ENCODE assay signal across 24 cellular contexts in the genomic region with DNA sequence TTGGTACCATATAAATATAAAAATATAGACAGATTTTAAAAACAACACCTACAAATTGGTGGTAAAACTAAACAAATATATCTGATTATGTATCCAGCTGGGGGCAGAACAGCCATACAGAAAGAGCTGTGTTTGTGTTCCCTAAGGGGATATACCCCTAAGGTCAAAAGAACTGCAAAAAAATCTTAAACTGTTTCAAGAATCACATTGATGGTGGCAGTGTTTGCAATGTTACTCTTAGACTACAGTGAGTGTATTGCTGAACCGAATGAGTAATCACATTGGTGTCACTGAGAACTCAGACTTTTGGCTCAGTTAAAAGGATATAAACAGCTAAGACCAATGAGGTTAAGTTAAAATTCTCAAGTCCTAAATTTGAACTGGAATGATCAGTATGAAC. TPM values are rescaled to one million over a fixed set of nuclear protein-coding genes. Genes with fewer than 3 reads are reported as not detected.
DNase-seq lines count a peak whose midpoint lies in the region; ATAC-seq and TF ChIP-seq lines count a peak whose summit lies in the region.
"Had no signal": no experiment of that assay in that cellular context is flagged by ENCODE, and none has a peak within 500 bp of the region (broad histone marks: within the 10 kb centered on the region; RNA-seq: fewer than 3 reads in every experiment).

No MANE protein-coding gene starts in this region.

- peaks cover 13% of the 10 kb centered on the region; the same call in 1 of the 2 replicates for H3K4me1 ChIP-seq in HEK293 (ENCODE audit: control insufficient read depth, insufficient read depth, low read length)
- H3K4me1 ChIP-seq: body of pancreas, esophagus squamous epithelium, pancreas, upper lobe of right lung had no signal

- peaks cover 38% of the 10 kb centered on the region for H3K36me3 Mint-ChIP-seq in activated naive CD8-positive, alpha-beta T cell treated with anti-CD3 and anti-CD28 coated beads for 36 hours

- no peaks in the 10 kb centered on the region for H3K27me3 Mint-ChIP-seq in activated naive CD8-positive, alpha-beta T cell treated with anti-CD3 and anti-CD28 coated beads for 36 hours

- no peaks in the 10 kb centered on the region for H3K9me3 ChIP-seq in HEK293 (ENCODE audit: control insufficient read depth, insufficient read depth, low read depth, low read length)
- H3K9me3 ChIP-seq: body of pancreas, esophagus squamous epithelium, pancreas, upper lobe of right lung had no signal

- no peaks in the 10 kb centered on the region for H3K9me3 Mint-ChIP-seq in activated naive CD8-positive, alpha-beta T cell treated with anti-CD3 and anti-CD28 coated beads for 36 hours
- H3K9me3 Mint-ChIP-seq: T-helper 2 cell treated with Interferon-gamma antibody and Interleukin-4, amounts not matched to agents 5 μg/mL and 100 μg/mL, for 36 hours had no signal

- CTCF ChIA-PET in HEK293 (lab: Yijun Ruan, JAX) = interaction anchor here (1.2 kb wide), 1 partner anchor 32 kb away, joined by 3 read pairs; no protein-coding TSS in a partner anchor

- no peak for ATAC-seq in HG02884 (IDR thresholded peaks at IDR 0.05; ENCODE audit: unreplicated experiment)
- ATAC-seq in GM18861 (IDR thresholded peaks at IDR 0.05; ENCODE audit: unreplicated experiment) = no peak
- ATAC-seq: activated CD4-positive, CD25-positive, alpha-beta regulatory T cell treated with anti-CD3 and anti-CD28 coated beads, Interleukin-2, amount 50 U/mL, for 24 hours; body of pancreas; left colon; pancreas; upper lobe of right lung had no signal

- peaks cover 0 to 21% of the 10 kb centered on the region in 2 experiments; a peak in 2 of 3 replicates for H3K36me3 ChIP-seq in HEK293 (ENCODE audit: control insufficient read depth in 2 of 2, insufficient read depth in 1 of 2, low read length in 2 of 2)
- H3K36me3 ChIP-seq: esophagus squamous epithelium, pancreas, upper lobe of right lung had no signal

- no peak overlapping the region for H3K27ac ChIP-seq in HEK293 (ENCODE audit: extremely low read depth, low read depth, low read length)
- H3K27ac ChIP-seq: body of pancreas, dorsolateral prefrontal cortex, esophagus squamous epithelium, pancreas, upper lobe of right lung had no signal

- TF ChIP-seq CTCF in HEK293 (tag by site-specific recombination; IDR thresholded peaks at IDR 0.05) = no peak

- DNase-seq in AG08395 (ENCODE audit: low spot score) (peak; percentile 78), brain pericyte (ENCODE audit: low read depth, low spot score) (peak; percentile 24), iris pigment epithelial cell (ENCODE audit: low read depth) (peak; percentile 83), A172 (ENCODE audit: low spot score) (no peak)
- no peak for DNase-seq in activated naive CD8-positive, alpha-beta T cell treated with anti-CD3 and anti-CD28 coated beads for 36 hours
- DNase-seq: activated gamma-delta T cell; body of pancreas; dorsolateral prefrontal cortex; esophagus squamous epithelium; GF-D8; GOT3; left colon; MM.1S; NCI-H187; pancreas; SIG-M5; stimulated activated CD4-positive, alpha-beta T cell treated with anti-CD3 and anti-CD28 coated beads, Interleukin-12 subunit alpha, Interleukin-12 subunit beta, amount 100 ng/mL, for 4 hours; stimulated activated naive CD4-positive, alpha-beta T cell treated with Interleukin-2 at 50 U/mL for 16 hours; upper lobe of right lung had no signal

- H3K4me1 Mint-ChIP-seq in activated naive CD8-positive, alpha-beta T cell treated with anti-CD3 and anti-CD28 coated beads for 36 hours = peaks cover 21% of the 10 kb centered on the region

- H3K4me3 Mint-ChIP-seq in activated naive CD8-positive, alpha-beta T cell treated with anti-CD3 and anti-CD28 coated beads for 36 hours = no peak overlapping the region
- H3K4me3 Mint-ChIP-seq: T-helper 2 cell treated with Interferon-gamma antibody and Interleukin-4, amounts not matched to agents 5 μg/mL and 100 μg/mL, for 36 hours had no signal

- no peak overlapping the region for H3K4me3 ChIP-seq in HEK293 (ENCODE audit: low read depth, low read length)
- H3K4me3 ChIP-seq: body of pancreas, dorsolateral prefrontal cortex, esophagus squamous epithelium, pancreas, upper lobe of right lung had no signal

- POLR2A ChIA-PET in HEK293 (lab: Yijun Ruan, JAX) = no interaction called here

- H3K27ac Mint-ChIP-seq in activated naive CD8-positive, alpha-beta T cell treated with anti-CD3 and anti-CD28 coated beads for 36 hours = no peak overlapping the region
- H3K27ac Mint-ChIP-seq: T-helper 2 cell treated with Interferon-gamma antibody and Interleukin-4, amounts not matched to agents 5 μg/mL and 100 μg/mL, for 36 hours had no signal

TF ChIP-seq in HEK293, 187 proteins besides CTCF, POLR2A, EP300 and RAD21:
- TF ChIP-seq ZNF610 (tag by site-specific recombination; IDR thresholded peaks at IDR 0.05; ENCODE audit: borderline replicate concordance) = no peak
- TF ChIP-seq ZNF596 (tag by site-specific recombination; IDR thresholded peaks at IDR 0.05) = no peak
- TF ChIP-seq, protein P1, sequence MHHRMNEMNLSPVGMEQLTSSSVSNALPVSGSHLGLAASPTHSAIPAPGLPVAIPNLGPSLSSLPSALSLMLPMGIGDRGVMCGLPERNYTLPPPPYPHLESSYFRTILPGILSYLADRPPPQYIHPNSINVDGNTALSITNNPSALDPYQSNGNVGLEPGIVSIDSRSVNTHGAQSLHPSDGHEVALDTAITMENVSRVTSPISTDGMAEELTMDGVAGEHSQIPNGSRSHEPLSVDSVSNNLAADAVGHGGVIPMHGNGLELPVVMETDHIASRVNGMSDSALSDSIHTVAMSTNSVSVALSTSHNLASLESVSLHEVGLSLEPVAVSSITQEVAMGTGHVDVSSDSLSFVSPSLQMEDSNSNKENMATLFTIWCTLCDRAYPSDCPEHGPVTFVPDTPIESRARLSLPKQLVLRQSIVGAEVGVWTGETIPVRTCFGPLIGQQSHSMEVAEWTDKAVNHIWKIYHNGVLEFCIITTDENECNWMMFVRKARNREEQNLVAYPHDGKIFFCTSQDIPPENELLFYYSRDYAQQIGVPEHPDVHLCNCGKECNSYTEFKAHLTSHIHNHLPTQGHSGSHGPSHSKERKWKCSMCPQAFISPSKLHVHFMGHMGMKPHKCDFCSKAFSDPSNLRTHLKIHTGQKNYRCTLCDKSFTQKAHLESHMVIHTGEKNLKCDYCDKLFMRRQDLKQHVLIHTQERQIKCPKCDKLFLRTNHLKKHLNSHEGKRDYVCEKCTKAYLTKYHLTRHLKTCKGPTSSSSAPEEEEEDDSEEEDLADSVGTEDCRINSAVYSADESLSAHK (tag by site-specific recombination; IDR thresholded peaks at IDR 0.05) = peak; percentile 58
- no peak for TF ChIP-seq ZNF394 (tag by site-specific recombination; IDR thresholded peaks at IDR 0.05; ENCODE audit: borderline replicate concordance)
- no peak for TF ChIP-seq MYNN (tag by site-specific recombination; IDR thresholded peaks at IDR 0.05; ENCODE audit: borderline replicate concordance)

RNA-seq across cellular contexts. Expression of a gene that starts 27.1 kb away (rescaled TPM):
- total RNA-seq in A172 (2014; rRNA removed; shearing (Covaris generic)) = 2.2 and 4.4 TPM in 2 replicates
- total RNA-seq in activated naive CD8-positive, alpha-beta T cell treated with anti-CD3 and anti-CD28 coated beads for 36 hours = under 1 TPM; 0.72 to 0.74 TPM

Comparison
In these comparisons a context has a peak if more than half of its experiments do, and no peak if none do; other contexts are left out.
1. DNase-seq: peak in AG08395 (single experiment), brain pericyte (single experiment) and iris pigment epithelial cell (single experiment); none in A172 (single experiment) and activated naive CD8-positive, alpha-beta T cell treated with anti-CD3 and anti-CD28 coated beads for 36 hours (single experiment).